Comparison of ENCODE assay signal across 9 cellular contexts in the genomic region with DNA sequence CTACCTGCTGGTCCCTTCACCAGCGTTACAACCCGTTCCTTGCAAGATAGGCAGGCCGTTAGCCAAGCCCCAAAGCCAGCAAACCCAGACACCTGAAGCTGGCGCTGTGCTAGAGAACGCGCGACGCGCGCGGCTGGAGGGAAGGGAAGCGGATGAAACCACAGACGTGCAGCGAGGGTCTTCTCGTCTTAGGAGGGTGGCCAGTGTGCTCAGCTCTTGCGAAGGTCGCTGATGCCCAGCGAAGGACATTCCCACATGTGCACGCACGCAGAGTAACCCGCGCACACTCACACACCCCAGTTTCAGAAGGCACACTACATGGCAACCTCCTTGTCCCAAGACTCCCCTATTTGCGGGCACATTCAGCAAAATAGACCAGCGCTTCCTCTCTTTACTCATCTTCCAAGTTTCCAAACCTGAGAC. TPM values are rescaled to one million over a fixed set of nuclear protein-coding genes. Genes with fewer than 3 reads are reported as not detected.
DNase-seq lines count a peak whose midpoint lies in the region; ATAC-seq and TF ChIP-seq lines count a peak whose summit lies in the region.
"Had no signal": no experiment of that assay in that cellular context is flagged by ENCODE, and none has a peak within 500 bp of the region (broad histone marks: within the 10 kb centered on the region; RNA-seq: fewer than 3 reads in every experiment).

No MANE protein-coding gene starts in this region.

- H3K36me3 Mint-ChIP-seq in CD4-positive, alpha-beta memory T cell = no peaks in the 10 kb centered on the region

- POLR2A ChIA-PET in CD4-positive, alpha-beta memory T cell (lab: Charles Lee; ENCODE audit: partially characterized antibody) = no interaction called here
- POLR2A ChIA-PET in RWPE1 (lab: Yijun Ruan, JAX; ENCODE audit: low non-redundant PET) = no interaction called here

- no peak overlapping the region for H2BK120ac ChIP-seq in trophoblast cell (ENCODE audit: insufficient read depth, low read length, poor library complexity)

- H3K4me3 ChIP-seq in CD4-positive, alpha-beta memory T cell (ENCODE audit: low read length in 2 of 2) = no peak overlapping the region
- H3K4me3 ChIP-seq in trophoblast cell (ENCODE audit: low read depth, low read length) = peak overlapping the region; percentile 63

- H3K27me3 Mint-ChIP-seq in CD4-positive, alpha-beta memory T cell = peaks cover 28 to 31% of the 10 kb centered on the region in 2 donors

- CTCF ChIA-PET in CD4-positive, alpha-beta memory T cell (lab: Charles Lee; ENCODE audit: partially characterized antibody) = no interaction called here
- CTCF ChIA-PET in RWPE1 (lab: Yijun Ruan, JAX) = no interaction called here

- no peak overlapping the region for H3K4ac ChIP-seq in trophoblast cell (ENCODE audit: low read depth, low read length)

- no peak for DNase-seq in CD4-positive, alpha-beta memory T cell
- DNase-seq in NCI-H69 (lab: John Stamatoyannopoulos, UW) (peak; percentile 75), foreskin keratinocyte (no peak), trophoblast cell (no peak), NCI-H446 (lab: John Stamatoyannopoulos, UW) (no peak), RWPE1 (ENCODE audit: low spot score) (no peak)
- DNase-seq in activated effector memory CD4-positive, alpha-beta T cell treated with anti-CD3 and anti-CD28 coated beads, Interleukin-2, amount 50 U/mL, for 16 hours = no peak

- H3K9me3 ChIP-seq in CD4-positive, alpha-beta memory T cell (ENCODE audit: control insufficient read depth in 1 of 2, low read length in 2 of 2) = no peaks in the 10 kb centered on the region
- peaks cover 7% of the 10 kb centered on the region for H3K9me3 ChIP-seq in trophoblast cell (ENCODE audit: insufficient read depth, low read depth, low read length)

- H3K27ac Mint-ChIP-seq in CD4-positive, alpha-beta memory T cell = no peak overlapping the region

- no peak overlapping the region for H2BK5ac ChIP-seq in trophoblast cell (ENCODE audit: low read depth, low read length, poor library complexity)

- peak overlapping the region; percentile 93 for H3K4me2 ChIP-seq in trophoblast cell (ENCODE audit: low read length)

- intact Hi-C loops in CD4-positive, alpha-beta memory T cell (cut with micrococcal nuclease) = no loop called here

- H4K12ac ChIP-seq in trophoblast cell (ENCODE audit: low read depth, low read length) = no peak overlapping the region

- no peak for TF ChIP-seq CTCF in foreskin keratinocyte (conservative IDR thresholded peaks at IDR 0.05)
- TF ChIP-seq CTCF in RWPE1 (conservative IDR thresholded peaks at IDR 0.05; ENCODE audit: low read depth) = no peak

- H3K18ac ChIP-seq in trophoblast cell (ENCODE audit: low read length) = no peak overlapping the region

- no peaks in the 10 kb centered on the region for H3K79me1 ChIP-seq in trophoblast cell (ENCODE audit: low read length)

- no peak overlapping the region for H4K91ac ChIP-seq in trophoblast cell (ENCODE audit: low read depth, low read length)

- no peaks in the 10 kb centered on the region for H3K4me1 ChIP-seq in CD4-positive, alpha-beta memory T cell (ENCODE audit: insufficient read depth, low read length)
- H3K4me1 ChIP-seq in foreskin keratinocyte (no peaks in the 10 kb centered on the region), trophoblast cell (ENCODE audit: control insufficient read depth in 1 of 2, insufficient read depth in 2 of 2, low read length in 2 of 2) (peaks cover 12 to 13% of the 10 kb centered on the region in 2 experiments)

- H2BK12ac ChIP-seq in trophoblast cell (ENCODE audit: low read length) = no peak overlapping the region

- ATAC-seq in foreskin keratinocyte (peak; percentile 30), GM21786 (IDR thresholded peaks at IDR 0.05; ENCODE audit: unreplicated experiment) (no peak)

- no CpG with 5 or more reads among the region's 24 CpGs for WGBS in trophoblast cell (ENCODE audit: extremely low coverage, insufficient coverage, insufficient read length)

- no peaks in the 10 kb centered on the region for H3K79me2 ChIP-seq in trophoblast cell (ENCODE audit: control insufficient read depth, insufficient read depth, low read length, poor library complexity)

- no peak overlapping the region for H3K9ac ChIP-seq in trophoblast cell (ENCODE audit: low read length)

- H2AFZ ChIP-seq in trophoblast cell (ENCODE audit: insufficient read depth, low read length, poor library complexity) = no peak overlapping the region

- H2AK5ac ChIP-seq in trophoblast cell (ENCODE audit: low read length) = no peak overlapping the region

- H3K27me3 ChIP-seq in CD4-positive, alpha-beta memory T cell (ENCODE audit: insufficient read depth, low read length) = peaks cover 4% of the 10 kb centered on the region
- H3K27me3 ChIP-seq in foreskin keratinocyte (peaks cover 51% of the 10 kb centered on the region), trophoblast cell (ENCODE audit: insufficient read depth, low read length) (peaks cover 19% of the 10 kb centered on the region)

- no peak overlapping the region for H4K8ac ChIP-seq in trophoblast cell (ENCODE audit: low read depth, low read length)

- H3K23ac ChIP-seq in trophoblast cell (ENCODE audit: low read length) = peak overlapping the region; percentile 31

- H3K4me1 Mint-ChIP-seq in CD4-positive, alpha-beta memory T cell = peaks cover 4 to 10% (median 8%) of the 10 kb centered on the region in 4 donors

- H3K4me3 Mint-ChIP-seq in CD4-positive, alpha-beta memory T cell = peak overlapping the region in 5 of 8 donors; percentile 38 to 74 (median 46)

- H3K27ac ChIP-seq in CD4-positive, alpha-beta memory T cell (ENCODE audit: low read depth, low read length) = no peak overlapping the region
- no peak overlapping the region for H3K27ac ChIP-seq in foreskin keratinocyte
- H3K27ac ChIP-seq in trophoblast cell (ENCODE audit: low read depth, low read length) = no peak overlapping the region
- H3K27ac ChIP-seq in RWPE1 = no peak overlapping the region

- H3K36me3 ChIP-seq in CD4-positive, alpha-beta memory T cell (ENCODE audit: insufficient read depth, low read length) = no peaks in the 10 kb centered on the region
- no peaks in the 10 kb centered on the region for H3K36me3 ChIP-seq in trophoblast cell (ENCODE audit: control insufficient read depth in 1 of 2, insufficient read depth in 2 of 2, low read length in 2 of 2)

- no peak overlapping the region for H3K14ac ChIP-seq in trophoblast cell (ENCODE audit: low read length)

- no peaks in the 10 kb centered on the region for H3K9me3 Mint-ChIP-seq in CD4-positive, alpha-beta memory T cell

RNA-seq across cellular contexts. Expression of gene TMEM26, which starts 0.9 kb away (rescaled TPM):
- total RNA-seq in CD4-positive, alpha-beta memory T cell = not detected
- not detected for polyA plus RNA-seq in CD4-positive, alpha-beta memory T cell
- total RNA-seq in foreskin keratinocyte = not detected in 2 replicates
- not detected in 2 replicates for polyA plus RNA-seq in foreskin keratinocyte
- polyA plus RNA-seq in trophoblast cell (2013) = not detected in 2 replicates
- total RNA-seq: activated CD8-positive, alpha-beta memory T cell treated with anti-CD3 and anti-CD28 coated beads for 36 hours had no signal
